ENCODE assay signal across 1 cellular context in the genomic region with DNA sequence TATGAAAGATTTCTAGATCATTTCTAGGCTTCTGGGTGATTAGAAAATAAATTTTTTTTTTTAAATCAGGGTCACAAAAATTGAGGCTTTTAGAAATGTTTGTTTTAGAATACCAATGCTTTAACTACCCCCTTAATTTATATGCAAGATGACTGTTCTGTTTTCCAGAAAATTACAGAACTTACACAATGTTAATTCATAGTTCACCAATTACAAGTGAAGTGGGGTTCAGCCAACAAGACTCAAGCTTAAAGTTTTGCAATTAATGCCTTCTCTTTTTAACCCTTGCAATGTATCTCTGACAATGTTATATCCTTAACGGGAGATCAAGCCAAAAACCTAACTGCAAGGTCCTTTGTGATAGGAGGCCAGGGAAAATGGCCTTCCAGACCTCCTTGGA.
TF ChIP-seq lines count a peak whose summit lies in the region.

No MANE protein-coding gene starts in this region.

TF ChIP-seq in GM23338, 12 proteins besides CTCF, POLR2A, EP300 and RAD21 (continued from another document):
- TF ChIP-seq ETS1 (IDR thresholded peaks at IDR 0.05) (no peak), NANOG (IDR thresholded peaks at IDR 0.05; ENCODE audit: borderline replicate concordance) (no peak), CREB1 (CRISPR knock-in tag; IDR thresholded peaks at IDR 0.05; ENCODE audit: low read depth) (no peak), JUNB (IDR thresholded peaks at IDR 0.05; ENCODE audit: unreplicated experiment) (no peak), EZH2 (IDR thresholded peaks at IDR 0.05; ENCODE audit: low read depth, unreplicated experiment) (no peak), ZNF114 (CRISPR knock-in tag; IDR thresholded peaks at IDR 0.05) (no peak), ZNF331 (CRISPR knock-in tag; IDR thresholded peaks at IDR 0.05; ENCODE audit: low read depth) (no peak)
- TF ChIP-seq, protein P1, sequence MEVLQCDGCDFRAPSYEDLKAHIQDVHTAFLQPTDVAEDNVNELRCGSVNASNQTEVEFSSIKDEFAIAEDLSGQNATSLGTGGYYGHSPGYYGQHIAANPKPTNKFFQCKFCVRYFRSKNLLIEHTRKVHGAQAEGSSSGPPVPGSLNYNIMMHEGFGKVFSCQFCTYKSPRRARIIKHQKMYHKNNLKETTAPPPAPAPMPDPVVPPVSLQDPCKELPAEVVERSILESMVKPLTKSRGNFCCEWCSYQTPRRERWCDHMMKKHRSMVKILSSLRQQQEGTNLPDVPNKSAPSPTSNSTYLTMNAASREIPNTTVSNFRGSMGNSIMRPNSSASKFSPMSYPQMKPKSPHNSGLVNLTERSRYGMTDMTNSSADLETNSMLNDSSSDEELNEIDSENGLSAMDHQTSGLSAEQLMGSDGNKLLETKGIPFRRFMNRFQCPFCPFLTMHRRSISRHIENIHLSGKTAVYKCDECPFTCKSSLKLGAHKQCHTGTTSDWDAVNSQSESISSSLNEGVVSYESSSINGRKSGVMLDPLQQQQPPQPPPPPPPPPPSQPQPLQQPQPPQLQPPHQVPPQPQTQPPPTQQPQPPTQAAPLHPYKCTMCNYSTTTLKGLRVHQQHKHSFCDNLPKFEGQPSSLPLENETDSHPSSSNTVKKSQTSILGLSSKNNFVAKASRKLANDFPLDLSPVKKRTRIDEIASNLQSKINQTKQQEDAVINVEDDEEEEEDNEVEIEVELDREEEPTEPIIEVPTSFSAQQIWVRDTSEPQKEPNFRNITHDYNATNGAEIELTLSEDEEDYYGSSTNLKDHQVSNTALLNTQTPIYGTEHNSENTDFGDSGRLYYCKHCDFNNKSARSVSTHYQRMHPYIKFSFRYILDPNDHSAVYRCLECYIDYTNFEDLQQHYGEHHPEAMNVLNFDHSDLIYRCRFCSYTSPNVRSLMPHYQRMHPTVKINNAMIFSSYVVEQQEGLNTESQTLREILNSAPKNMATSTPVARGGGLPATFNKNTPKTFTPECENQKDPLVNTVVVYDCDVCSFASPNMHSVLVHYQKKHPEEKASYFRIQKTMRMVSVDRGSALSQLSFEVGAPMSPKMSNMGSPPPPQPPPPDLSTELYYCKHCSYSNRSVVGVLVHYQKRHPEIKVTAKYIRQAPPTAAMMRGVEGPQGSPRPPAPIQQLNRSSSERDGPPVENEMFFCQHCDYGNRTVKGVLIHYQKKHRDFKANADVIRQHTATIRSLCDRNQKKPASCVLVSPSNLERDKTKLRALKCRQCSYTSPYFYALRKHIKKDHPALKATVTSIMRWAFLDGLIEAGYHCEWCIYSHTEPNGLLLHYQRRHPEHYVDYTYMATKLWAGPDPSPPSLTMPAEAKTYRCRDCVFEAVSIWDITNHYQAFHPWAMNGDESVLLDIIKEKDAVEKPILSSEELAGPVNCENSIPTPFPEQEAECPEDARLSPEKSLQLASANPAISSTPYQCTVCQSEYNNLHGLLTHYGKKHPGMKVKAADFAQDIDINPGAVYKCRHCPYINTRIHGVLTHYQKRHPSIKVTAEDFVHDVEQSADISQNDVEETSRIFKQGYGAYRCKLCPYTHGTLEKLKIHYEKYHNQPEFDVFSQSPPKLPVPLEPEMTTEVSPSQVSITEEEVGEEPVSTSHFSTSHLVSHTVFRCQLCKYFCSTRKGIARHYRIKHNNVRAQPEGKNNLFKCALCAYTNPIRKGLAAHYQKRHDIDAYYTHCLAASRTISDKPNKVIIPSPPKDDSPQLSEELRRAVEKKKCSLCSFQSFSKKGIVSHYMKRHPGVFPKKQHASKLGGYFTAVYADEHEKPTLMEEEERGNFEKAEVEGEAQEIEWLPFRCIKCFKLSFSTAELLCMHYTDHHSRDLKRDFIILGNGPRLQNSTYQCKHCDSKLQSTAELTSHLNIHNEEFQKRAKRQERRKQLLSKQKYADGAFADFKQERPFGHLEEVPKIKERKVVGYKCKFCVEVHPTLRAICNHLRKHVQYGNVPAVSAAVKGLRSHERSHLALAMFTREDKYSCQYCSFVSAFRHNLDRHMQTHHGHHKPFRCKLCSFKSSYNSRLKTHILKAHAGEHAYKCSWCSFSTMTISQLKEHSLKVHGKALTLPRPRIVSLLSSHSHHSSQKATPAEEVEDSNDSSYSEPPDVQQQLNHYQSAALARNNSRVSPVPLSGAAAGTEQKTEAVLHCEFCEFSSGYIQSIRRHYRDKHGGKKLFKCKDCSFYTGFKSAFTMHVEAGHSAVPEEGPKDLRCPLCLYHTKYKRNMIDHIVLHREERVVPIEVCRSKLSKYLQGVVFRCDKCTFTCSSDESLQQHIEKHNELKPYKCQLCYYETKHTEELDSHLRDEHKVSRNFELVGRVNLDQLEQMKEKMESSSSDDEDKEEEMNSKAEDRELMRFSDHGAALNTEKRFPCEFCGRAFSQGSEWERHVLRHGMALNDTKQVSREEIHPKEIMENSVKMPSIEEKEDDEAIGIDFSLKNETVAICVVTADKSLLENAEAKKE (CRISPR knock-in tag; IDR thresholded peaks at IDR 0.05), result no peak
